8 cellular contexts compared by ENCODE assay signal in genomic region chr1:88684482-88685238, GRCh38. TPM values are rescaled to one million over a fixed set of nuclear protein-coding genes. Genes with fewer than 3 reads are reported as not detected.
DNase-seq lines count a peak whose midpoint lies in the region; ATAC-seq and TF ChIP-seq lines count a peak whose summit lies in the region.

No MANE protein-coding gene starts in this region.

- H3K27ac ChIP-seq in OCI-LY3 (ENCODE audit: low read length), result peak overlapping the region; percentile 88
- peak overlapping the region; percentile 89 for H3K27ac ChIP-seq in naive thymus-derived CD4-positive, alpha-beta T cell (ENCODE audit: low read depth, low read length)

- peak overlapping the region; percentile 89 for H2AFZ ChIP-seq in OCI-LY3 (ENCODE audit: low read depth, low read length)

- CTCF ChIA-PET in naive thymus-derived CD4-positive, alpha-beta T cell (lab: Charles Lee), result interaction anchor here (0.6 to 4.4 kb wide), 5 partner anchors 10 to 35 kb away, joined by 3 to 28 read pairs (median 6); no protein-coding TSS in a partner anchor

- 0 out of 2 replicates have a peak, but pooled peaks cover 4% of the 10 kb centered on the region for H4K20me1 ChIP-seq in OCI-LY3 (ENCODE audit: insufficient read depth, low read length)

- H3K36me3 ChIP-seq in OCI-LY3 (replicated peaks; ENCODE audit: low read depth, low read length), result no peaks in the 10 kb centered on the region
- peaks cover 0 to 7% (median 0%) of the 10 kb centered on the region in 3 experiments for H3K36me3 ChIP-seq in naive thymus-derived CD4-positive, alpha-beta T cell (ENCODE audit: control insufficient read depth in 2 of 3, insufficient read depth in 3 of 3, low read length in 3 of 3)

- H3K4me1 Mint-ChIP-seq in naive thymus-derived CD4-positive, alpha-beta T cell, result peaks cover 18 to 61% (median 41%) of the 10 kb centered on the region in 7 donors

- POLR2A ChIA-PET in naive thymus-derived CD4-positive, alpha-beta T cell (lab: Charles Lee), result interaction anchor here (0.6 to 3.2 kb wide), 12 partner anchors 9 to 1356 kb away, joined by 3 to 21 read pairs (median 4); partner anchors contain the start of genes GTF2B and LMO4

- DNase-seq in Caki2 (ENCODE audit: low read depth) (peak; percentile 53), HT1080 (ENCODE audit: low read depth) (peak; percentile 73), fibroblast of gingiva (ENCODE audit: low read depth) (peak; percentile 24)
- peak; percentile 70 to 78 for DNase-seq in activated T-cell treated with anti-CD3 and anti-CD28 coated beads, Interleukin-2, amount 50 U/mL, for 48 hours
- peak in 7 of 9 donors; percentile 29 to 75 (median 47) for DNase-seq in naive thymus-derived CD4-positive, alpha-beta T cell
- peak; percentile 9 to 72 (median 52) for DNase-seq in stimulated activated naive CD4-positive, alpha-beta T cell (lab: John Stamatoyannopoulos, UW)

- peak; percentile 29 for TF ChIP-seq CTCF in OCI-LY3 (IDR thresholded peaks at IDR 0.05; ENCODE audit: low read depth, low read length)

- peak overlapping the region; percentile 89 to 99 (median 97) for H3K4me3 Mint-ChIP-seq in naive thymus-derived CD4-positive, alpha-beta T cell

- H3K4me3 ChIP-seq in OCI-LY3 (ENCODE audit: low read length), result peak overlapping the region; percentile 96
- H3K4me3 ChIP-seq in naive thymus-derived CD4-positive, alpha-beta T cell (ENCODE audit: low read length), result peak overlapping the region; percentile 91

- no peaks in the 10 kb centered on the region for H3K27me3 ChIP-seq in OCI-LY3 (ENCODE audit: low read depth, low read length)
- no peaks in the 10 kb centered on the region for H3K27me3 ChIP-seq in naive thymus-derived CD4-positive, alpha-beta T cell (ENCODE audit: control insufficient read depth in 2 of 2, insufficient read depth in 2 of 2, low read length in 2 of 2)

- H3K9ac ChIP-seq in OCI-LY3 (ENCODE audit: low read length), result peak overlapping the region; percentile 87

- H3K27me3 Mint-ChIP-seq in naive thymus-derived CD4-positive, alpha-beta T cell, result peaks cover 0 to 5% (median 0%) of the 10 kb centered on the region in 5 donors

- in situ Hi-C loops in Caki2 (cut with HindIII; ENCODE audit: low pct_unique_long_range_greater_than_20kb, low sequenced_read_pairs), result no loop called here

- no peaks in the 10 kb centered on the region for H3K9me3 ChIP-seq in OCI-LY3 (ENCODE audit: insufficient read depth, low read length)
- H3K9me3 ChIP-seq in naive thymus-derived CD4-positive, alpha-beta T cell (ENCODE audit: control insufficient read depth in 2 of 3, low read length in 3 of 3), result no peaks in the 10 kb centered on the region

- H3K4me2 ChIP-seq in OCI-LY3 (ENCODE audit: low read length), result peak overlapping the region; percentile 63

- H3K27ac Mint-ChIP-seq in naive thymus-derived CD4-positive, alpha-beta T cell, result peak overlapping the region; percentile 96 to 100 (median 97)

- H3K9me3 Mint-ChIP-seq in naive thymus-derived CD4-positive, alpha-beta T cell, result no peaks in the 10 kb centered on the region

- intact Hi-C loops in naive thymus-derived CD4-positive, alpha-beta T cell (cut with micrococcal nuclease), result loop anchor here (1.0 to 10.0 kb wide), 15 partner anchors 16 to 1980 kb away; partner anchors contain the start of genes GTF2B (in 2 of the 2), GBP5 (in 1 of the 2), KYAT3 (in 1 of the 2) and LRRC8B (in 1 of the 2)

- H3K4me1 ChIP-seq in OCI-LY3 (ENCODE audit: low read length), result peaks cover 16% of the 10 kb centered on the region
- H3K4me1 ChIP-seq in naive thymus-derived CD4-positive, alpha-beta T cell (ENCODE audit: control insufficient read depth in 2 of 2, insufficient read depth in 2 of 2, low read length in 2 of 2), result peaks cover 18 to 19% of the 10 kb centered on the region in 2 donors

- H3K36me3 Mint-ChIP-seq in naive thymus-derived CD4-positive, alpha-beta T cell, result no peaks in the 10 kb centered on the region

- peaks cover 52% of the 10 kb centered on the region for H3K79me2 ChIP-seq in OCI-LY3 (ENCODE audit: low read length)

- peak; percentile 29 for ATAC-seq in GM21367 (IDR thresholded peaks at IDR 0.05; ENCODE audit: unreplicated experiment)
- ATAC-seq in naive thymus-derived CD4-positive, alpha-beta T cell, result peak; percentile 36

RNA-seq across cellular contexts. Expression of gene PKN2, which starts 0.6 kb away (rescaled TPM):
- 11.6 and 25.9 TPM in 2 replicates for total RNA-seq in Caki2 (2014; rRNA removed; shearing (Covaris generic); ENCODE audit: low replicate concordance)
- total RNA-seq in HT1080 (2014; rRNA removed; shearing (Covaris generic)), result 15.9 and 17.5 TPM in 2 replicates
- 17.2 and 22.7 TPM in 2 replicates for polyA plus RNA-seq in HT1080 (2015; cell fraction: cytosol; rRNA removed)
- polyA plus RNA-seq in HT1080 (2015; cell fraction: nucleus; rRNA removed), result 52.1 and 65.5 TPM in 2 replicates
- 10 to 100 TPM; 32.1 to 53.8 (median 46.9) TPM for total RNA-seq in naive thymus-derived CD4-positive, alpha-beta T cell
- polyA plus RNA-seq in naive thymus-derived CD4-positive, alpha-beta T cell, result 10 to 100 TPM in 1 of 2 donors, 1 to 10 TPM in 1; 9.0 to 10.2 TPM

Comparison
In these comparisons a context has a peak if more than half of its experiments do, and no peak if none do; other contexts are left out.
1. Peak in every context shown above with its lines: DNase-seq, ATAC-seq, H3K4me3 ChIP-seq and H3K27ac ChIP-seq.
2. DNase-seq: peak in every context shown above with its lines; median percentile 74 in activated T-cell treated with anti-CD3 and anti-CD28 coated beads, Interleukin-2, amount 50 U/mL, for 48 hours; 73 in HT1080; 53 in Caki2; 52 in stimulated activated naive CD4-positive, alpha-beta T cell; 47 in naive thymus-derived CD4-positive, alpha-beta T cell; 24 in fibroblast of gingiva.